14 cellular contexts compared by ENCODE assay signal in genomic region chr18:58793361-58793760, GRCh38.
DNase-seq lines count a peak whose midpoint lies in the region; ATAC-seq and TF ChIP-seq lines count a peak whose summit lies in the region.
"Had no signal": no experiment of that assay in that cellular context is flagged by ENCODE, and none has a peak within 500 bp of the region (broad histone marks: within the 10 kb centered on the region; RNA-seq: fewer than 3 reads in every experiment).

No MANE protein-coding gene starts in this region.

- ATAC-seq in psoas muscle = peak; percentile 93 to 95 (median 94)
- ATAC-seq in effector memory CD8-positive, alpha-beta T cell (replicated peaks) = no peak

- H3K27ac Mint-ChIP-seq in effector memory CD8-positive, alpha-beta T cell = no peak overlapping the region
- H3K27ac Mint-ChIP-seq: type B pancreatic cell had no signal

- no peaks in the 10 kb centered on the region for H3K36me3 ChIP-seq in fibroblast of lung (ENCODE audit: control insufficient read depth, insufficient read depth, low read length)
- no peaks in the 10 kb centered on the region for H3K36me3 ChIP-seq in psoas muscle (ENCODE audit: insufficient read depth in 1 of 2, low read depth in 1 of 2)
- H3K36me3 ChIP-seq: breast epithelium had no signal

- H3K4me3 ChIP-seq in fibroblast of lung (replicated peaks in 1 of 4; ENCODE audit: control extremely low read depth in 1 of 4, insufficient read depth in 1 of 4, low read depth in 3 of 4, low read length in 4 of 4) (no peak overlapping the region), psoas muscle (no peak overlapping the region)
- H3K4me3 ChIP-seq: breast epithelium had no signal

- no peaks in the 10 kb centered on the region for H4K20me1 ChIP-seq in fibroblast of lung (ENCODE audit: control insufficient read depth, extremely low read depth, insufficient read depth, low read length)

- intact Hi-C loops in psoas muscle (cut with DNase I) = loop anchor here in 1 of 2 donors (5.0 kb wide), 1 partner anchor 54 kb away; no protein-coding TSS in a partner anchor
- intact Hi-C loops in posterior vena cava (cut with DNase I) = no loop called here

- TF ChIP-seq CTCF in fibroblast of lung (conservative IDR thresholded peaks at IDR 0.05 in 1 of 2, IDR thresholded peaks at IDR 0.05 in 1 of 2; ENCODE audit: low read depth in 1 of 2, low read length in 2 of 2) (no peak), psoas muscle (IDR thresholded peaks at IDR 0.05) (no peak)

- H3K36me3 Mint-ChIP-seq in effector memory CD8-positive, alpha-beta T cell (ENCODE audit: insufficient read depth) = no peaks in the 10 kb centered on the region
- H3K36me3 Mint-ChIP-seq: type B pancreatic cell had no signal

- H3K9ac ChIP-seq in fibroblast of lung (ENCODE audit: insufficient read depth, low read length) = no peak overlapping the region

- no peak overlapping the region for H2AFZ ChIP-seq in fibroblast of lung (ENCODE audit: low read length)

- H3K9me3 ChIP-seq in fibroblast of lung (ENCODE audit: control insufficient read depth, insufficient read depth, low read depth, low read length) (no peaks in the 10 kb centered on the region), psoas muscle (no peaks in the 10 kb centered on the region)
- H3K9me3 ChIP-seq: breast epithelium had no signal

- H3K79me2 ChIP-seq in fibroblast of lung (ENCODE audit: control insufficient read depth, insufficient read depth, low read length) = no peaks in the 10 kb centered on the region

- no peak overlapping the region for H3K27ac ChIP-seq in fibroblast of lung (ENCODE audit: insufficient read depth, low read length)
- H3K27ac ChIP-seq in psoas muscle = peak overlapping the region; percentile 78
- H3K27ac ChIP-seq: breast epithelium, HL-60 had no signal

- H3K4me1 ChIP-seq in fibroblast of lung (ENCODE audit: control insufficient read depth, extremely low read depth, insufficient read depth, low read length) = peaks cover 7% of the 10 kb centered on the region
- H3K4me1 ChIP-seq in psoas muscle = peaks cover 20% of the 10 kb centered on the region
- H3K4me1 ChIP-seq: breast epithelium had no signal

- H3K4me1 Mint-ChIP-seq in effector memory CD8-positive, alpha-beta T cell (ENCODE audit: low read depth in 2 of 2) = no peaks in the 10 kb centered on the region

- WGBS in psoas muscle, 3 donors = 25 to 30% (median 28%) methylated on average over 1 of the region's 1 CpG

- H3K27me3 ChIP-seq in fibroblast of lung (ENCODE audit: control insufficient read depth, insufficient read depth, low read length) = no peaks in the 10 kb centered on the region
- H3K27me3 ChIP-seq in psoas muscle (ENCODE audit: insufficient read depth in 3 of 3, low read length in 2 of 3) = no peaks in the 10 kb centered on the region
- H3K27me3 ChIP-seq: breast epithelium had no signal

- peak; percentile 89 for DNase-seq in GM04503 (ENCODE audit: low read depth)
- DNase-seq in RPMI7951 (ENCODE audit: low read depth) = peak; percentile 66
- peak; percentile 81 to 92 for DNase-seq in fibroblast of lung (ENCODE audit: low read depth in 2 of 2)
- peak; percentile 62 to 87 for DNase-seq in psoas muscle
- no peak for DNase-seq in effector memory CD8-positive, alpha-beta T cell
- DNase-seq in central memory CD4-positive, alpha-beta T cell = no peak
- no peak for DNase-seq in posterior vena cava (ENCODE audit: low spot score)
- DNase-seq in NOMO-1 treated with dmso at 0.1 percent for 144 hours (lab: John Stamatoyannopoulos, UW; ENCODE audit: unreplicated experiment) = no peak
- DNase-seq: glutamatergic neuron, NCI-H1930, T1000 had no signal

- peaks cover 0 to 17% of the 10 kb centered on the region in 2 donors for H3K27me3 Mint-ChIP-seq in effector memory CD8-positive, alpha-beta T cell
- H3K27me3 Mint-ChIP-seq: type B pancreatic cell had no signal

- H3K4me3 Mint-ChIP-seq in effector memory CD8-positive, alpha-beta T cell = no peak overlapping the region
- H3K4me3 Mint-ChIP-seq: type B pancreatic cell had no signal

- H3K9me3 Mint-ChIP-seq in effector memory CD8-positive, alpha-beta T cell = no peaks in the 10 kb centered on the region
- H3K9me3 Mint-ChIP-seq: type B pancreatic cell had no signal

- no peak overlapping the region for H3K4me2 ChIP-seq in fibroblast of lung (ENCODE audit: extremely low read depth, insufficient read depth, low read length)

Comparison
In these comparisons a context has a peak if more than half of its experiments do, and no peak if none do; other contexts are left out.
1. DNase-seq: peak in GM04503 (single experiment), RPMI7951 (single experiment), fibroblast of lung (2 of 2) and psoas muscle (2 of 2); none in effector memory CD8-positive, alpha-beta T cell (0 of 3), central memory CD4-positive, alpha-beta T cell (single experiment), posterior vena cava (single experiment) and NOMO-1 treated with dmso at 0.1 percent for 144 hours (single experiment).